8 cellular contexts compared by ENCODE assay signal in genomic region chrX:21725498-21725897, GRCh38. TPM values are rescaled to one million over a fixed set of nuclear protein-coding genes. Genes with fewer than 3 reads are reported as not detected.
A peak's percentile ranks its signal among the peaks of the same experiment; 100 is the strongest.
DNase-seq lines count a peak whose midpoint lies in the region; ATAC-seq, FAIRE-seq and TF ChIP-seq lines count a peak whose summit lies in the region.

No MANE protein-coding gene starts in this region.

- peak; percentile 38 for TF ChIP-seq RAD21 in GM12878 (IDR thresholded peaks at IDR 0.05; ENCODE audit: insufficient read depth, low read depth, low read length)

- H3K36me3 ChIP-seq in GM12878 (ENCODE audit: control insufficient read depth in 2 of 2, insufficient read depth in 2 of 2, low read length in 1 of 2): no peaks in the 10 kb centered on the region
- H3K36me3 ChIP-seq in naive thymus-derived CD4-positive, alpha-beta T cell (ENCODE audit: control insufficient read depth in 2 of 3, insufficient read depth in 3 of 3, low read length in 3 of 3): no peaks in the 10 kb centered on the region

- SMC1A ChIA-PET in GM12878 (lab: Charles Lee; ENCODE audit: uncharacterized antibody, unreplicated experiment): interaction anchor here (1.0 to 1.1 kb wide), 3 partner anchors 13 to 1195 kb away, joined by 3 to 5 read pairs (median 3); no protein-coding TSS in a partner anchor

- no peaks in the 10 kb centered on the region for H4K20me1 ChIP-seq in GM12878 (ENCODE audit: control insufficient read depth, insufficient read depth)

- no peaks in the 10 kb centered on the region for H3K36me3 Mint-ChIP-seq in naive thymus-derived CD4-positive, alpha-beta T cell
- H3K36me3 Mint-ChIP-seq in stimulated activated naive B cell treated with anti-CD40 and anti-IgM and Interleukin-4, amounts not matched to agents 10 μg/mL and 1 μg/mL and 100 μg/mL, for 72 hours: no peaks in the 10 kb centered on the region

- H3K9me3 ChIP-seq in GM12878 (replicated peaks; ENCODE audit: control insufficient read depth, insufficient read depth, low read length): no peaks in the 10 kb centered on the region
- H3K9me3 ChIP-seq in naive thymus-derived CD4-positive, alpha-beta T cell (ENCODE audit: control insufficient read depth in 2 of 3, low read length in 3 of 3): no peaks in the 10 kb centered on the region

- no peak overlapping the region for H3K4me2 ChIP-seq in GM12878 (ENCODE audit: control insufficient read depth, insufficient read depth)

- FAIRE-seq in GM12878 (lab: Jason Lieb, UNC): no peak

- peaks cover 0 to 16% (median 0%) of the 10 kb centered on the region in 5 donors for H3K27me3 Mint-ChIP-seq in naive thymus-derived CD4-positive, alpha-beta T cell
- peaks cover 5 to 7% of the 10 kb centered on the region in 2 donors for H3K27me3 Mint-ChIP-seq in stimulated activated naive B cell treated with anti-CD40 and anti-IgM and Interleukin-4, amounts not matched to agents 10 μg/mL and 1 μg/mL and 100 μg/mL, for 72 hours

- TF ChIP-seq POLR2A in GM12878 (IDR thresholded peaks at IDR 0.05; ENCODE audit: low read depth, low read length) (no peak), erythroblast (IDR thresholded peaks at IDR 0.05; ENCODE audit: low read length) (no peak)

- peak; percentile 21 for DNase-seq in DMS53 treated with DMSO at 0.1 percent for 48 hours (lab: John Stamatoyannopoulos, UW; ENCODE audit: unreplicated experiment)
- peak; percentile 16 for DNase-seq in NCI-H1092 (lab: John Stamatoyannopoulos, UW)
- DNase-seq in GM12878 (ENCODE audit: low read depth, low spot score): no peak
- peak in 6 of 9 donors; percentile 4 to 43 (median 14) for DNase-seq in naive thymus-derived CD4-positive, alpha-beta T cell
- DNase-seq in erythroblast (lab: John Stamatoyannopoulos, UW): no peak
- no peak for DNase-seq in stimulated activated naive B cell treated with anti-CD40 and anti-IgM and Interleukin-4, amounts not matched to agents 10 μg/mL and 1 μg/mL and 100 μg/mL, for 72 hours

- no TSS peak for BruUV-seq in GM12878 (replicated peaks; lab: Mats Ljungman, UMichigan)

- no peak overlapping the region for H3K27ac ChIP-seq in GM12878 (ENCODE audit: control insufficient read depth, insufficient read depth)
- H3K27ac ChIP-seq in naive thymus-derived CD4-positive, alpha-beta T cell (ENCODE audit: low read depth, low read length): no peak overlapping the region

- no peaks in the 10 kb centered on the region for H3K9me3 Mint-ChIP-seq in naive thymus-derived CD4-positive, alpha-beta T cell
- no peaks in the 10 kb centered on the region for H3K9me3 Mint-ChIP-seq in stimulated activated naive B cell treated with anti-CD40 and anti-IgM and Interleukin-4, amounts not matched to agents 10 μg/mL and 1 μg/mL and 100 μg/mL, for 72 hours

- intact Hi-C loops in GM12878 (cut with micrococcal nuclease; ENCODE audit: unreplicated experiment): no loop called here
- intact Hi-C loops in naive thymus-derived CD4-positive, alpha-beta T cell (cut with micrococcal nuclease): loop anchor here (1.0 to 5.0 kb wide), 3 partner anchors 243 to 1195 kb away; no protein-coding TSS in a partner anchor

- RAD21 ChIA-PET in GM12878 (lab: Charles Lee; ENCODE audit: unreplicated experiment): interaction anchor here (1.1 to 1.3 kb wide), 2 partner anchors 1193 to 1198 kb away, joined by 3 to 4 read pairs; no protein-coding TSS in a partner anchor

- no peaks in the 10 kb centered on the region for H3K27me3 ChIP-seq in GM12878 (replicated peaks in 1 of 2; ENCODE audit: control insufficient read depth in 2 of 2, insufficient read depth in 2 of 2, low read length in 1 of 2)
- H3K27me3 ChIP-seq in naive thymus-derived CD4-positive, alpha-beta T cell (ENCODE audit: control insufficient read depth in 2 of 2, insufficient read depth in 2 of 2, low read length in 2 of 2): no peaks in the 10 kb centered on the region

- H3K27ac Mint-ChIP-seq in naive thymus-derived CD4-positive, alpha-beta T cell: no peak overlapping the region
- no peak overlapping the region for H3K27ac Mint-ChIP-seq in stimulated activated naive B cell treated with anti-CD40 and anti-IgM and Interleukin-4, amounts not matched to agents 10 μg/mL and 1 μg/mL and 100 μg/mL, for 72 hours

- no peaks in the 10 kb centered on the region for H3K4me1 Mint-ChIP-seq in naive thymus-derived CD4-positive, alpha-beta T cell
- H3K4me1 Mint-ChIP-seq in stimulated activated naive B cell treated with anti-CD40 and anti-IgM and Interleukin-4, amounts not matched to agents 10 μg/mL and 1 μg/mL and 100 μg/mL, for 72 hours: no peaks in the 10 kb centered on the region

- POLR2A ChIA-PET in GM12878 (lab: Charles Lee): no interaction called here
- POLR2A ChIA-PET in naive thymus-derived CD4-positive, alpha-beta T cell (lab: Charles Lee): no interaction called here

- H3K4me3 Mint-ChIP-seq in naive thymus-derived CD4-positive, alpha-beta T cell: no peak overlapping the region
- H3K4me3 Mint-ChIP-seq in stimulated activated naive B cell treated with anti-CD40 and anti-IgM and Interleukin-4, amounts not matched to agents 10 μg/mL and 1 μg/mL and 100 μg/mL, for 72 hours: no peak overlapping the region

- no peak overlapping the region for H2AFZ ChIP-seq in GM12878 (ENCODE audit: control insufficient read depth, low read depth, low read length)

- H3K9ac ChIP-seq in GM12878 (ENCODE audit: control insufficient read depth, insufficient read depth, low read length): no peak overlapping the region

- H3K4me3 ChIP-seq in GM12878: no peak overlapping the region
- no peak overlapping the region for H3K4me3 ChIP-seq in naive thymus-derived CD4-positive, alpha-beta T cell (ENCODE audit: low read length)

- no peaks in the 10 kb centered on the region for H3K4me1 ChIP-seq in GM12878 (ENCODE audit: control insufficient read depth, insufficient read depth, low read length)
- no peaks in the 10 kb centered on the region for H3K4me1 ChIP-seq in naive thymus-derived CD4-positive, alpha-beta T cell (ENCODE audit: control insufficient read depth in 2 of 2, insufficient read depth in 2 of 2, low read length in 2 of 2)

- in situ Hi-C loops in GM12878 (cut with MboI): no loop called here

- ATAC-seq in GM12878 (no peak), GM18520 (IDR thresholded peaks at IDR 0.05; ENCODE audit: unreplicated experiment) (no peak), GM18867 (IDR thresholded peaks at IDR 0.05; ENCODE audit: unreplicated experiment) (no peak)
- ATAC-seq in naive thymus-derived CD4-positive, alpha-beta T cell: no peak
- ATAC-seq in stimulated activated naive B cell treated with anti-CD40 and anti-IgM and Interleukin-4, amounts not matched to agents 10 μg/mL and 1 μg/mL and 100 μg/mL, for 72 hours (replicated peaks): no peak

- H3K79me2 ChIP-seq in GM12878 (ENCODE audit: control insufficient read depth, insufficient read depth, low read length): no peaks in the 10 kb centered on the region

- CTCF ChIA-PET in GM12878 (lab: Yijun Ruan, JAX): interaction anchor here (0.8 to 3.9 kb wide), 9 partner anchors 17 to 1206 kb away, joined by 3 to 18 read pairs (median 4); no protein-coding TSS in a partner anchor
- CTCF ChIA-PET in naive thymus-derived CD4-positive, alpha-beta T cell (lab: Charles Lee): interaction anchor here (0.9 to 1.6 kb wide), 5 partner anchors 245 to 1204 kb away, joined by 3 to 22 read pairs (median 4); no protein-coding TSS in a partner anchor

- no peak for TF ChIP-seq EP300 in GM12878 (IDR thresholded peaks at IDR 0.05; ENCODE audit: borderline replicate concordance in 1 of 2, control insufficient read depth in 1 of 2, low read depth in 2 of 2, low read length in 2 of 2)

- peak in 2 of 3 experiments; percentile 14 to 30; a peak in 2 of 6 replicates for TF ChIP-seq CTCF in GM12878 (IDR thresholded peaks at IDR 0.05 in 2 of 3, conservative IDR thresholded peaks at IDR 0.05 in 1 of 3; ENCODE audit: control insufficient read depth in 2 of 3, extremely low read depth in 1 of 3, insufficient read depth in 1 of 3, low read depth in 3 of 3, low read length in 3 of 3)

- 3% methylated on average over 2 of the region's 2 CpGs for WGBS in GM12878 (ENCODE audit: insufficient coverage, insufficient replicate concordance, low lambda C conversion rate, missing lambda C conversion rate)

TF ChIP-seq in GM12878, 131 proteins besides CTCF, POLR2A, EP300 and RAD21 (continues in another document):
- no peak for TF ChIP-seq NFYA (IDR thresholded peaks at IDR 0.05; ENCODE audit: borderline replicate concordance, low read depth, low read length)
- no peak for TF ChIP-seq HDGF (IDR thresholded peaks at IDR 0.05)
- no peak for TF ChIP-seq RBBP5 (conservative IDR thresholded peaks at IDR 0.05)
- no peak for TF ChIP-seq ZNF384 (IDR thresholded peaks at IDR 0.05; ENCODE audit: borderline replicate concordance, low read depth, low read length)
- TF ChIP-seq RAD51 (IDR thresholded peaks at IDR 0.05): no peak
- no peak for TF ChIP-seq PAX5 (IDR thresholded peaks at IDR 0.05; ENCODE audit: borderline replicate concordance, low read depth, low read length)

RNA-seq across cellular contexts. Expression of gene SMPX, which starts 32.4 kb away (rescaled TPM):
- not detected in 2 replicates for total RNA-seq in GM12878 (2013; cell fraction: nucleolus; rRNA removed)
- total RNA-seq in GM12878 (2014; rRNA removed) (not detected in 2 replicates), GM12878 (2014; rRNA removed; fragmentation: Illumina TruSeq; extraction: Trizol) (not detected in 2 replicates), GM12878 (2021) (not detected in 2 replicates)
- not detected for polyA plus RNA-seq in GM12878 (2011; ENCODE audit: low read depth)
- polyA plus RNA-seq in GM12878 (2011; rRNA removed) (0.08 TPM in 1 of 2 replicates, not detected in the other), GM12878 (2014; fragmentation: Illumina TruSeq; extraction: Trizol) (not detected in 2 replicates), GM12878 (2014; fragmentation: Nextera tagmentation; extraction: Ambion mirVana) (not detected), GM12878 (2014; rRNA removed) (0.09 TPM in 1 of 2 replicates, not detected in the other), GM12878 (2016; fragmentation: Nextera tagmentation; extraction: Ambion mirVana) (not detected)
- polyA plus RNA-seq in GM12878 (2011; cell fraction: cytosol; rRNA removed): not detected in 2 replicates
- 0.22 TPM in 1 of 2 replicates, not detected in the other for polyA plus RNA-seq in GM12878 (2011; cell fraction: nucleus; rRNA removed)
- not detected in 2 replicates for polyA plus RNA-seq in GM12878 (2012)
- polyA minus RNA-seq in GM12878 (2011; rRNA and poly(A)+ RNA removed): not detected in 2 replicates
- not detected in 2 replicates for polyA minus RNA-seq in GM12878 (2011; cell fraction: cytosol; rRNA and poly(A)+ RNA removed)
- not detected in 2 replicates for polyA minus RNA-seq in GM12878 (2011; cell fraction: nucleus; rRNA and poly(A)+ RNA removed)
- not detected for total RNA-seq in naive thymus-derived CD4-positive, alpha-beta T cell
- polyA plus RNA-seq in naive thymus-derived CD4-positive, alpha-beta T cell: not detected

Comparison
In these comparisons a context has a peak if more than half of its experiments do, and no peak if none do; other contexts are left out.
1. DNase-seq: peak in DMS53 treated with DMSO at 0.1 percent for 48 hours (single experiment), NCI-H1092 (single experiment) and naive thymus-derived CD4-positive, alpha-beta T cell (6 of 9); none in GM12878 (single experiment), erythroblast (0 of 2) and stimulated activated naive B cell treated with anti-CD40 and anti-IgM and Interleukin-4, amounts not matched to agents 10 μg/mL and 1 μg/mL and 100 μg/mL, for 72 hours (single experiment).